Comparison of ENCODE assay signal across 13 cellular contexts in the genomic region with DNA sequence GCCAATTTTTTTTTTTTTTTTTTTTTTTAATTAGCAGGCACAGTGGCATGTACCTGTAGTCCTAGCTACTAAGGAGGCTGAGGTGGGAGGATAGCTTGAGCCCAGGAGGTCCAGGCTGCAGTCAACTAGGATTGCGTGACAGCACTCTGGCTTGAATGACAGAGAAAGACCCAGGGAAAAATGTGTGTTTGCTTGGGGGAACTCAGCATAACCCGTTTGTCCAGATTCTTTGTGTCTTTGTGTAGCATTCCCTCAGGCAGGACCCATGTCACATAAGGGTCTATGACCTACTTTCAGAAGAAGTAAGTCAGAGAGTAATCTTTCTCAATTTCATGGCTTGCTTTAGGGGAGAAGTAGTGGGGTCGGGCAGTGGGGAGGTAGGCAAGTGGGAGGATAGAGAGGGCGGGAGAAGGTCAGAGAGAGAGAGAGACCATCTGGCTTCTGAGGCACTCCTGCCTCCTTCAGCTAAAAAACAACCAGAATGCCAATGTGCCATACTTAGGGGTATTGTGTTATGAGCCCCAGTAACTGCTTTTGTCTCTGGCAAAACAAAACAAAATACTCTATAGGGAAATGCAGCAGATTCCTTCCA. TPM values are rescaled to one million over a fixed set of nuclear protein-coding genes. Genes with fewer than 3 reads are reported as not detected.
DNase-seq lines count a peak whose midpoint lies in the region; ATAC-seq and TF ChIP-seq lines count a peak whose summit lies in the region.
"Had no signal": no experiment of that assay in that cellular context is flagged by ENCODE, and none has a peak within 500 bp of the region (broad histone marks: within the 10 kb centered on the region; RNA-seq: fewer than 3 reads in every experiment).

No MANE protein-coding gene starts in this region.

- H3K9me3 ChIP-seq in GM23248 (ENCODE audit: low read depth) (no peaks in the 10 kb centered on the region), fibroblast of lung (ENCODE audit: control insufficient read depth, insufficient read depth, low read depth, low read length) (no peaks in the 10 kb centered on the region), gastrocnemius medialis (no peaks in the 10 kb centered on the region)
- H3K9me3 ChIP-seq: Peyer's patch, stomach had no signal

- H3K27me3 ChIP-seq in GM23248 (replicated peaks; ENCODE audit: insufficient read depth) (no peaks in the 10 kb centered on the region), fibroblast of lung (ENCODE audit: control insufficient read depth, insufficient read depth, low read length) (no peaks in the 10 kb centered on the region), gastrocnemius medialis (no peaks in the 10 kb centered on the region)
- H3K27me3 ChIP-seq: Peyer's patch, stomach had no signal

- no peak overlapping the region for H3K4me2 ChIP-seq in GM23248 (ENCODE audit: unreplicated experiment)
- no peak overlapping the region for H3K4me2 ChIP-seq in fibroblast of lung (ENCODE audit: extremely low read depth, insufficient read depth, low read length)

- WGBS in GM23248 (ENCODE audit: low coverage in 1 of 2, low lambda C conversion rate in 2 of 2, missing lambda C conversion rate in 2 of 2), 2 experiments, result 85 to 88% methylated on average over 4 of the region's 4 CpGs

- H3K79me2 ChIP-seq in GM23248 (ENCODE audit: insufficient read depth) (no peaks in the 10 kb centered on the region), fibroblast of lung (ENCODE audit: control insufficient read depth, insufficient read depth, low read length) (no peaks in the 10 kb centered on the region)

- H3K9ac ChIP-seq in GM23248 (no peak overlapping the region), fibroblast of lung (ENCODE audit: insufficient read depth, low read length) (no peak overlapping the region)

- peaks cover 12% of the 10 kb centered on the region; the same call in 1 of the 2 replicates for H3F3A ChIP-seq in GM23248 (ENCODE audit: insufficient read depth)

- peak overlapping the region; percentile 6 for H3K4me3 Mint-ChIP-seq in progenitor cell of endocrine pancreas (ENCODE audit: low read depth)
- H3K4me3 Mint-ChIP-seq: activated CD4-positive, alpha-beta memory T cell treated with anti-CD3 and anti-CD28 coated beads for 36 hours; CD4-positive, CD25-positive, alpha-beta regulatory T cell had no signal

- H3K27ac Mint-ChIP-seq in progenitor cell of endocrine pancreas, result peak overlapping the region; percentile 99
- H3K27ac Mint-ChIP-seq: activated CD4-positive, alpha-beta memory T cell treated with anti-CD3 and anti-CD28 coated beads for 36 hours; CD4-positive, CD25-positive, alpha-beta regulatory T cell had no signal

- TF ChIP-seq POLR2A in NB4 (IDR thresholded peaks at IDR 0.05; ENCODE audit: extremely low read depth, insufficient read length) (no peak), gastrocnemius medialis (IDR thresholded peaks at IDR 0.05) (no peak)

- peaks cover 13% of the 10 kb centered on the region for H3K4me1 ChIP-seq in GM23248 (ENCODE audit: insufficient read depth)
- peaks cover 2% of the 10 kb centered on the region for H3K4me1 ChIP-seq in fibroblast of lung (ENCODE audit: control insufficient read depth, extremely low read depth, insufficient read depth, low read length)
- no peaks in the 10 kb centered on the region for H3K4me1 ChIP-seq in gastrocnemius medialis
- H3K4me1 ChIP-seq: Peyer's patch, stomach had no signal

- no peak for TF ChIP-seq CTCF in NB4 (IDR thresholded peaks at IDR 0.05; ENCODE audit: low read depth, low read length)
- no peak for TF ChIP-seq CTCF in fibroblast of lung (conservative IDR thresholded peaks at IDR 0.05 in 1 of 2, IDR thresholded peaks at IDR 0.05 in 1 of 2; ENCODE audit: low read depth in 1 of 2, low read length in 2 of 2)
- no peak for TF ChIP-seq CTCF in progenitor cell of endocrine pancreas (IDR thresholded peaks at IDR 0.05; ENCODE audit: unreplicated experiment)
- no peak for TF ChIP-seq CTCF in gastrocnemius medialis (IDR thresholded peaks at IDR 0.05 in 4 of 5, conservative IDR thresholded peaks at IDR 0.05 in 1 of 5)

- no peaks in the 10 kb centered on the region for H4K20me1 ChIP-seq in GM23248 (ENCODE audit: insufficient read depth)
- H4K20me1 ChIP-seq in fibroblast of lung (ENCODE audit: control insufficient read depth, extremely low read depth, insufficient read depth, low read length), result no peaks in the 10 kb centered on the region

- H3K36me3 Mint-ChIP-seq in progenitor cell of endocrine pancreas (ENCODE audit: insufficient read depth), result peaks cover 6% of the 10 kb centered on the region
- H3K36me3 Mint-ChIP-seq: activated CD4-positive, alpha-beta memory T cell treated with anti-CD3 and anti-CD28 coated beads for 36 hours had no signal

- H3K9me3 Mint-ChIP-seq in progenitor cell of endocrine pancreas (ENCODE audit: low read depth), result no peaks in the 10 kb centered on the region
- H3K9me3 Mint-ChIP-seq: activated CD4-positive, alpha-beta memory T cell treated with anti-CD3 and anti-CD28 coated beads for 36 hours; CD4-positive, CD25-positive, alpha-beta regulatory T cell had no signal

- H3K4me1 Mint-ChIP-seq in progenitor cell of endocrine pancreas (ENCODE audit: low read depth), result peaks cover 7% of the 10 kb centered on the region
- H3K4me1 Mint-ChIP-seq: CD4-positive, CD25-positive, alpha-beta regulatory T cell had no signal

- H3K36me3 ChIP-seq in GM23248 (ENCODE audit: low read depth), result no peaks in the 10 kb centered on the region
- no peaks in the 10 kb centered on the region for H3K36me3 ChIP-seq in fibroblast of lung (ENCODE audit: control insufficient read depth, insufficient read depth, low read length)
- no peaks in the 10 kb centered on the region for H3K36me3 ChIP-seq in gastrocnemius medialis
- H3K36me3 ChIP-seq: Peyer's patch, stomach had no signal

- ATAC-seq in gastrocnemius medialis, result no peak

- H3K9me2 ChIP-seq in GM23248 (ENCODE audit: insufficient read depth), result no peaks in the 10 kb centered on the region

- DNase-seq in GM23248, result no peak
- peak; percentile 81 for DNase-seq in NB4 (ENCODE audit: low read depth)
- DNase-seq in fibroblast of lung (ENCODE audit: low read depth in 2 of 2), result no peak
- DNase-seq in progenitor cell of endocrine pancreas (ENCODE audit: low spot score, unreplicated experiment), result peak; percentile 10
- DNase-seq in OCI-M1 (lab: John Stamatoyannopoulos, UW), result no peak
- no peak for DNase-seq in AML-193 (lab: John Stamatoyannopoulos, UW)
- no peak for DNase-seq in gastrocnemius medialis
- DNase-seq: activated naive CD4-positive, alpha-beta T cell; CD4-positive, CD25-positive, alpha-beta regulatory T cell; central memory CD4-positive, alpha-beta T cell; Peyer's patch; stomach had no signal

- no peak overlapping the region for H2AFZ ChIP-seq in GM23248
- H2AFZ ChIP-seq in fibroblast of lung (ENCODE audit: low read length), result no peak overlapping the region

- peak overlapping the region; percentile 74 for H3K27ac ChIP-seq in GM23248
- H3K27ac ChIP-seq in fibroblast of lung (ENCODE audit: insufficient read depth, low read length), result peak overlapping the region; percentile 23
- H3K27ac ChIP-seq in gastrocnemius medialis, result no peak overlapping the region
- H3K27ac ChIP-seq: Peyer's patch had no signal

- in situ Hi-C loops in GM23248 (cut with MboI) (no loop called here), gastrocnemius medialis (cut with MboI; ENCODE audit: low sequenced_read_pairs in 4 of 4) (no loop called here)

- no peak overlapping the region for H3K4me3 ChIP-seq in GM23248
- peak overlapping the region; percentile 4 for H3K4me3 ChIP-seq in NB4 (ENCODE audit: low read depth, low read length)
- no peak overlapping the region for H3K4me3 ChIP-seq in fibroblast of lung (replicated peaks in 1 of 4; ENCODE audit: control extremely low read depth in 1 of 4, insufficient read depth in 1 of 4, low read depth in 3 of 4, low read length in 4 of 4)
- no peak overlapping the region for H3K4me3 ChIP-seq in gastrocnemius medialis
- H3K4me3 ChIP-seq: Peyer's patch, stomach had no signal

- no peaks in the 10 kb centered on the region for H3K27me3 Mint-ChIP-seq in progenitor cell of endocrine pancreas
- H3K27me3 Mint-ChIP-seq: activated CD4-positive, alpha-beta memory T cell treated with anti-CD3 and anti-CD28 coated beads for 36 hours; CD4-positive, CD25-positive, alpha-beta regulatory T cell had no signal

- intact Hi-C loops in gastrocnemius medialis (cut with DNase I; ENCODE audit: low total_unique reads), result no loop called here

RNA-seq across cellular contexts. Expression of gene PSPC1, which starts 11.9 kb away (rescaled TPM):
- total RNA-seq in GM23248 (2014; rRNA removed; shearing (Covaris generic)), result 16.8 and 27.9 TPM in 2 replicates
- 14.9 and 17.2 TPM in 2 replicates for polyA plus RNA-seq in GM23248 (2016; fragmentation: Nextera tagmentation; extraction: Ambion mirVana)
- 52.8 and 56.2 TPM in 2 replicates for total RNA-seq in fibroblast of lung
- 47.2 and 52.8 TPM in 2 replicates for polyA plus RNA-seq in fibroblast of lung
- 39.3 and 51.6 TPM in 2 replicates for polyA plus RNA-seq in fibroblast of lung (2012)
- polyA minus RNA-seq in fibroblast of lung (ENCODE audit: low replicate concordance), result 7.5 and 34.1 TPM in 2 replicates
- total RNA-seq in progenitor cell of endocrine pancreas, result 92.3 and 94.1 TPM in 2 replicates
- 10 to 100 TPM; 41.6 to 53.8 (median 44.1) TPM for total RNA-seq in gastrocnemius medialis

Comparison
In these comparisons a context has a peak if more than half of its experiments do, and no peak if none do; other contexts are left out.
1. DNase-seq: peak in NB4 (single experiment) and progenitor cell of endocrine pancreas (single experiment); none in GM23248 (single experiment), fibroblast of lung (0 of 2), OCI-M1 (single experiment), AML-193 (0 of 2) and gastrocnemius medialis (0 of 2).
2. H3K27ac ChIP-seq: peak in GM23248 (single experiment) and fibroblast of lung (single experiment); none in gastrocnemius medialis (0 of 4).